In genomic region chr18:78542204-78542603, GRCh38 we compare ENCODE assay signal across 11 cellular contexts.
A peak's percentile ranks its signal among the peaks of the same experiment; 100 is the strongest.
DNase-seq lines count a peak whose midpoint lies in the region; ATAC-seq and TF ChIP-seq lines count a peak whose summit lies in the region.
"Had no signal": no experiment of that assay in that cellular context is flagged by ENCODE, and none has a peak within 500 bp of the region (broad histone marks: within the 10 kb centered on the region; RNA-seq: fewer than 3 reads in every experiment).

No MANE protein-coding gene starts in this region.

- no peaks in the 10 kb centered on the region for H3K9me2 ChIP-seq in OCI-LY7 (ENCODE audit: insufficient read depth, low read length)

- DNase-seq in A172 (ENCODE audit: low spot score) (peak; percentile 4), M059J (ENCODE audit: low read depth) (peak; percentile 8), dorsolateral prefrontal cortex (peak in 7 of 10 donors; percentile 41 to 71 (median 61)), midbrain (lab: John Stamatoyannopoulos, UW) (peak; percentile 67), T-helper 9 cell (no peak), OCI-LY7 (ENCODE audit: low spot score) (no peak)
- no peak for DNase-seq in activated naive CD4-positive, alpha-beta T cell treated with Interleukin-2 at 50 U/mL for 16 hours
- DNase-seq: erythroblast had no signal

- TF ChIP-seq CTCF in dorsolateral prefrontal cortex (IDR thresholded peaks at IDR 0.05 in 54 of 56, conservative IDR thresholded peaks at IDR 0.05 in 2 of 56; ENCODE audit: low read depth in 1 of 56, partially characterized antibody in 56 of 56) (no peak), OCI-LY7 (conservative IDR thresholded peaks at IDR 0.05; ENCODE audit: low read length) (no peak)

- no peak for ATAC-seq in GM19324 (IDR thresholded peaks at IDR 0.05; ENCODE audit: low FRiP score, unreplicated experiment)

- no peaks in the 10 kb centered on the region for H3K36me3 ChIP-seq in OCI-LY7 (ENCODE audit: insufficient read depth, low read length)

- no peaks in the 10 kb centered on the region for H4K20me1 ChIP-seq in OCI-LY7 (ENCODE audit: insufficient read depth, low read length)

- no peaks in the 10 kb centered on the region for H3K9me3 ChIP-seq in OCI-LY7 (ENCODE audit: low read length)

- no TSS peak for BruUV-seq in OCI-LY7 (replicated peaks; lab: Mats Ljungman, UMichigan)

- POLR2A ChIA-PET in OCI-LY7 (lab: Charles Lee) = no interaction called here

- H3K4me3 ChIP-seq in dorsolateral prefrontal cortex (no peak overlapping the region), OCI-LY7 (ENCODE audit: low read depth, low read length, poor library complexity, severe bottlenecking) (no peak overlapping the region)
- H3K4me3 ChIP-seq: SK-N-MC, skin epidermis had no signal

- intact Hi-C loops in dorsolateral prefrontal cortex (cut with DNase I) = no loop called here
- intact Hi-C loops in OCI-LY7 (cut with micrococcal nuclease; ENCODE audit: unreplicated experiment) = no loop called here

- H3K4me1 ChIP-seq in OCI-LY7 (ENCODE audit: insufficient read depth, low read length, poor library complexity, severe bottlenecking) = no peaks in the 10 kb centered on the region

- H3K4me2 ChIP-seq in OCI-LY7 (ENCODE audit: low read length) = no peak overlapping the region

- H2AFZ ChIP-seq in OCI-LY7 (ENCODE audit: low read length) = no peak overlapping the region

- H3K79me2 ChIP-seq in OCI-LY7 (ENCODE audit: insufficient read depth, low read depth, low read length) = no peaks in the 10 kb centered on the region

- H3K27me3 ChIP-seq in dorsolateral prefrontal cortex = peaks cover 0 to 10% (median 0%) of the 10 kb centered on the region in 45 donors

- CTCF ChIA-PET in OCI-LY7 (lab: Charles Lee; ENCODE audit: unreplicated experiment) = no interaction called here

- H3K27ac ChIP-seq in dorsolateral prefrontal cortex (peak overlapping the region in 1 of 59 donors; percentile 49), OCI-LY7 (ENCODE audit: low read depth, low read length, poor library complexity, severe bottlenecking) (no peak overlapping the region)
- H3K27ac ChIP-seq: SK-N-MC, skin epidermis had no signal

Comparison
In these comparisons a context has a peak if more than half of its experiments do, and no peak if none do; other contexts are left out.
1. DNase-seq: peak in A172 (single experiment), M059J (single experiment), dorsolateral prefrontal cortex (7 of 10) and midbrain (single experiment); none in activated naive CD4-positive, alpha-beta T cell treated with Interleukin-2 at 50 U/mL for 16 hours (single experiment), T-helper 9 cell (single experiment) and OCI-LY7 (single experiment).